16 cellular contexts compared by ENCODE assay signal in genomic region chr14:35708072-35708471, GRCh38.
"Had no signal": no experiment of that assay in that cellular context is flagged by ENCODE, and none has a peak within 500 bp of the region (broad histone marks: within the 10 kb centered on the region; RNA-seq: fewer than 3 reads in every experiment).

No MANE protein-coding gene starts in this region.

- H3K27ac Mint-ChIP-seq: dendritic cell treated with granulocyte-macrophage colony-stimulating factor and Interleukin-4, amounts not matched to agents 40 ng/mL and 50 ng/mL, for 4 days; natural killer cell had no signal

- H3K4me1 ChIP-seq: esophagus squamous epithelium, heart right ventricle had no signal

- H3K4me3 Mint-ChIP-seq: dendritic cell treated with granulocyte-macrophage colony-stimulating factor and Interleukin-4, amounts not matched to agents 40 ng/mL and 50 ng/mL, for 4 days; immature natural killer cell; natural killer cell; neural crest cell had no signal

- H3K27ac ChIP-seq: esophagus squamous epithelium, heart right ventricle, ovary had no signal

- H3K4me3 ChIP-seq: esophagus squamous epithelium, heart right ventricle, ovary, smooth muscle cell had no signal

- DNase-seq: cerebellar nuclear complex; esophagus squamous epithelium; foreskin melanocyte; heart right ventricle; immature natural killer cell; mammary epithelial cell; natural killer cell; ovary; right cardiac atrium; stimulated activated CD4-positive, alpha-beta T cell treated with anti-CD3 and anti-CD28 coated beads, Interleukin-2, amount 100 ng/mL, for 48 hours; stimulated activated naive CD4-positive, alpha-beta T cell treated with Interleukin-2 at 50 U/mL for 16 hours; trophoblast cell had no signal

- H3K9me3 Mint-ChIP-seq: dendritic cell treated with granulocyte-macrophage colony-stimulating factor and Interleukin-4, amounts not matched to agents 40 ng/mL and 50 ng/mL, for 4 days; natural killer cell; neural crest cell had no signal

- H3K27me3 Mint-ChIP-seq: dendritic cell treated with granulocyte-macrophage colony-stimulating factor and Interleukin-4, amounts not matched to agents 40 ng/mL and 50 ng/mL, for 4 days had no signal

- H3K27me3 ChIP-seq: esophagus squamous epithelium, heart right ventricle, ovary had no signal

- H3K36me3 ChIP-seq: ovary had no signal

- H3K9me3 ChIP-seq: esophagus squamous epithelium, heart right ventricle, ovary had no signal

- H3K4me1 Mint-ChIP-seq: immature natural killer cell, natural killer cell, neural crest cell had no signal

- ATAC-seq: heart right ventricle, left lobe of liver, natural killer cell, right cardiac atrium had no signal
